In genomic region chr2:19300961-19301360, GRCh38 we compare ENCODE assay signal across 32 cellular contexts. TPM values are rescaled to one million over a fixed set of nuclear protein-coding genes. Genes with fewer than 3 reads are reported as not detected.
"Had no signal": no experiment of that assay in that cellular context is flagged by ENCODE, and none has a peak within 500 bp of the region (broad histone marks: within the 10 kb centered on the region; RNA-seq: fewer than 3 reads in every experiment).

No MANE protein-coding gene starts in this region.

- DNase-seq: activated CD4-positive, alpha-beta memory T cell treated with anti-CD3 and anti-CD28 coated beads, Interleukin-2, amount 10 ng/mL, durations not matched to agents 7 days and 5 days; activated CD4-positive, alpha-beta T cell treated with anti-CD3 and anti-CD28 coated beads for 36 hours; activated CD4-positive, alpha-beta T cell treated with anti-CD3 and anti-CD28 coated beads, Interleukin-2, amount 50 U/mL, for 1 hour; activated CD4-positive, CD25-positive, alpha-beta regulatory T cell; activated gamma-delta T cell treated with Interleukin-2 at 50 U/mL for 16 hours; activated naive CD4-positive, alpha-beta T cell treated with anti-CD3 and anti-CD28 coated beads, Interleukin-2, amount 10 ng/mL, durations not matched to agents 7 days and 5 days; activated naive CD8-positive, alpha-beta T cell treated with anti-CD3 and anti-CD28 coated beads for 36 hours; activated T-cell treated with anti-CD3 and anti-CD28 coated beads for 4 hours; activated T-cell treated with anti-CD3 and anti-CD28 coated beads, Interleukin-2, amount 50 U/mL, for 48 hours; anterior cingulate cortex; MG63; MV-4-11; NCI-H1092 treated with DMSO at 0.1 percent for 48 hours; NCI-H1417 treated with DMSO at 0.1 percent for 48 hours; NCI-H1694; NCI-H2029; NCI-H2107; NCI-H2171 treated with DMSO at 0.1 percent for 48 hours; NCI-H226; NCI-H526 treated with DMSO at 0.1 percent for 48 hours; NCI-H82; NK-92 treated with Interleukin-12 subunit alpha and Interleukin-12 subunit beta, amount 100 ng/mL, for 24 hours; OCI-M1; RPMI8226; T-helper 1 cell had no signal

- H3K36me3 Mint-ChIP-seq: activated naive CD4-positive, alpha-beta T cell treated with anti-CD3 and anti-CD28 coated beads, Interleukin-2, amount 10 ng/mL, durations not matched to agents 7 days and 5 days had no signal

- H3K9me3 ChIP-seq: MG63 had no signal

- H3K27ac ChIP-seq: KMS-11, SK-N-MC, VCaP had no signal

- H3K4me1 Mint-ChIP-seq: activated CD4-positive, alpha-beta memory T cell treated with anti-CD3 and anti-CD28 coated beads, Interleukin-2, amount 10 ng/mL, durations not matched to agents 7 days and 5 days; activated naive CD4-positive, alpha-beta T cell treated with anti-CD3 and anti-CD28 coated beads, Interleukin-2, amount 10 ng/mL, durations not matched to agents 7 days and 5 days; activated T-helper 17 cell treated with anti-CD3 and anti-CD28 coated beads, Interleukin-2, amount 50 U/mL, for 72 hours; IgD-negative memory B cell had no signal

- H3K4me3 Mint-ChIP-seq: activated CD4-positive, alpha-beta memory T cell treated with anti-CD3 and anti-CD28 coated beads, Interleukin-2, amount 10 ng/mL, durations not matched to agents 7 days and 5 days; activated CD4-positive, alpha-beta T cell treated with anti-CD3 and anti-CD28 coated beads for 36 hours; activated naive CD4-positive, alpha-beta T cell treated with anti-CD3 and anti-CD28 coated beads, Interleukin-2, amount 10 ng/mL, durations not matched to agents 7 days and 5 days; activated naive CD8-positive, alpha-beta T cell treated with anti-CD3 and anti-CD28 coated beads for 36 hours; activated T-helper 17 cell treated with anti-CD3 and anti-CD28 coated beads, Interleukin-2, amount 50 U/mL, for 72 hours; IgD-negative memory B cell had no signal

- H3K27me3 Mint-ChIP-seq: activated CD4-positive, alpha-beta memory T cell treated with anti-CD3 and anti-CD28 coated beads, Interleukin-2, amount 10 ng/mL, durations not matched to agents 7 days and 5 days; activated naive CD4-positive, alpha-beta T cell treated with anti-CD3 and anti-CD28 coated beads, Interleukin-2, amount 10 ng/mL, durations not matched to agents 7 days and 5 days; activated naive CD8-positive, alpha-beta T cell treated with anti-CD3 and anti-CD28 coated beads for 36 hours; activated T-helper 17 cell treated with anti-CD3 and anti-CD28 coated beads, Interleukin-2, amount 50 U/mL, for 72 hours; IgD-negative memory B cell had no signal

- H3K9me3 Mint-ChIP-seq: activated CD4-positive, alpha-beta memory T cell treated with anti-CD3 and anti-CD28 coated beads, Interleukin-2, amount 10 ng/mL, durations not matched to agents 7 days and 5 days; activated T-helper 17 cell treated with anti-CD3 and anti-CD28 coated beads, Interleukin-2, amount 50 U/mL, for 72 hours had no signal

- H3K9ac ChIP-seq: KMS-11 had no signal

- H3K36me3 ChIP-seq: MG63 had no signal

- H3K4me3 ChIP-seq: MG63, SK-N-MC had no signal

- H3K27me3 ChIP-seq: MG63 had no signal

- H3K4me2 ChIP-seq: KMS-11 had no signal

- H3K27ac Mint-ChIP-seq: activated CD4-positive, alpha-beta memory T cell treated with anti-CD3 and anti-CD28 coated beads, Interleukin-2, amount 10 ng/mL, durations not matched to agents 7 days and 5 days; activated CD4-positive, alpha-beta T cell treated with anti-CD3 and anti-CD28 coated beads for 36 hours; activated naive CD4-positive, alpha-beta T cell treated with anti-CD3 and anti-CD28 coated beads, Interleukin-2, amount 10 ng/mL, durations not matched to agents 7 days and 5 days; activated naive CD8-positive, alpha-beta T cell treated with anti-CD3 and anti-CD28 coated beads for 36 hours; activated T-helper 17 cell treated with anti-CD3 and anti-CD28 coated beads, Interleukin-2, amount 50 U/mL, for 72 hours; IgD-negative memory B cell had no signal

RNA-seq across cellular contexts. Expression of gene OSR1, which starts 57.5 kb away (rescaled TPM):
- total RNA-seq: activated CD4-positive, alpha-beta memory T cell treated with anti-CD3 and anti-CD28 coated beads, Interleukin-2, amount 10 ng/mL, durations not matched to agents 7 days and 5 days; activated CD4-positive, alpha-beta T cell treated with anti-CD3 and anti-CD28 coated beads for 36 hours; activated CD8-positive, alpha-beta memory T cell treated with anti-CD3 and anti-CD28 coated beads for 36 hours; activated naive CD8-positive, alpha-beta T cell treated with anti-CD3 and anti-CD28 coated beads for 36 hours; activated T-helper 17 cell treated with anti-CD3 and anti-CD28 coated beads, Interleukin-2, amount 50 U/mL, for 72 hours; T-helper 2 cell treated with Interferon-gamma antibody and Interleukin-4, amounts not matched to agents 100 ng/mL and 5 ng/mL, for 36 hours had no signal
- polyA plus RNA-seq: IgD-negative memory B cell had no signal
